15 cellular contexts compared by ENCODE assay signal in genomic region chr6:160104821-160105517, GRCh38. TPM values are rescaled to one million over a fixed set of nuclear protein-coding genes. Genes with fewer than 3 reads are reported as not detected.
"Had no signal": no experiment of that assay in that cellular context is flagged by ENCODE, and none has a peak within 500 bp of the region (broad histone marks: within the 10 kb centered on the region; RNA-seq: fewer than 3 reads in every experiment).

No MANE protein-coding gene starts in this region.

- H3K27ac ChIP-seq: gastroesophageal sphincter, heart right ventricle, stomach had no signal

- H3K27me3 Mint-ChIP-seq: activated CD4-positive, alpha-beta T cell treated with anti-CD3 and anti-CD28 coated beads for 36 hours had no signal

- H3K4me3 Mint-ChIP-seq: activated CD4-positive, alpha-beta T cell treated with anti-CD3 and anti-CD28 coated beads for 36 hours; activated CD8-positive, alpha-beta T cell treated with anti-CD3 and anti-CD28 coated beads, Interleukin-2, amount 10 ng/mL, durations not matched to agents 7 days and 5 days had no signal

- DNase-seq: activated CD4-positive, alpha-beta T cell treated with anti-CD3 and anti-CD28 coated beads for 36 hours; activated CD8-positive, alpha-beta T cell treated with anti-CD3 and anti-CD28 coated beads, Interleukin-2, amount 10 ng/mL, durations not matched to agents 7 days and 5 days; activated naive CD4-positive, alpha-beta T cell treated with Interleukin-2 at 50 U/mL for 16 hours; dorsolateral prefrontal cortex; heart right ventricle; left colon; midbrain; retina; stimulated activated CD4-positive, alpha-beta T cell treated with anti-CD3 and anti-CD28 coated beads, Interleukin-15, amount 100 ng/mL, for 24 hours; stimulated activated CD4-positive, alpha-beta T cell treated with anti-CD3 and anti-CD28 coated beads, Interleukin-4, amount 100 ng/mL, for 1 hour; stomach had no signal

- H3K27ac Mint-ChIP-seq: activated CD4-positive, alpha-beta T cell treated with anti-CD3 and anti-CD28 coated beads for 36 hours; activated CD8-positive, alpha-beta T cell treated with anti-CD3 and anti-CD28 coated beads, Interleukin-2, amount 10 ng/mL, durations not matched to agents 7 days and 5 days had no signal

- ATAC-seq: activated CD4-positive, alpha-beta T cell treated with anti-CD3 and anti-CD28 coated beads for 36 hours; activated CD8-positive, alpha-beta T cell treated with anti-CD3 and anti-CD28 coated beads, Interleukin-2, amount 10 ng/mL, durations not matched to agents 7 days and 5 days; gastroesophageal sphincter; heart right ventricle; left colon had no signal

- H3K9me3 ChIP-seq: gastroesophageal sphincter, heart right ventricle, stomach had no signal

- H3K4me3 ChIP-seq: dorsolateral prefrontal cortex, gastroesophageal sphincter, heart right ventricle, stomach had no signal

- FAIRE-seq: endometrium, urothelium cell line had no signal

- H3K27me3 ChIP-seq: dorsolateral prefrontal cortex, gastroesophageal sphincter, heart right ventricle, stomach had no signal

- H3K4me1 ChIP-seq: gastroesophageal sphincter had no signal

RNA-seq across cellular contexts. Expression of gene SLC22A1, which starts 16.6 kb away (rescaled TPM):
- total RNA-seq: lung microvascular endothelial cell had no signal
